Comparison of ENCODE assay signal across 15 cellular contexts in the genomic region with DNA sequence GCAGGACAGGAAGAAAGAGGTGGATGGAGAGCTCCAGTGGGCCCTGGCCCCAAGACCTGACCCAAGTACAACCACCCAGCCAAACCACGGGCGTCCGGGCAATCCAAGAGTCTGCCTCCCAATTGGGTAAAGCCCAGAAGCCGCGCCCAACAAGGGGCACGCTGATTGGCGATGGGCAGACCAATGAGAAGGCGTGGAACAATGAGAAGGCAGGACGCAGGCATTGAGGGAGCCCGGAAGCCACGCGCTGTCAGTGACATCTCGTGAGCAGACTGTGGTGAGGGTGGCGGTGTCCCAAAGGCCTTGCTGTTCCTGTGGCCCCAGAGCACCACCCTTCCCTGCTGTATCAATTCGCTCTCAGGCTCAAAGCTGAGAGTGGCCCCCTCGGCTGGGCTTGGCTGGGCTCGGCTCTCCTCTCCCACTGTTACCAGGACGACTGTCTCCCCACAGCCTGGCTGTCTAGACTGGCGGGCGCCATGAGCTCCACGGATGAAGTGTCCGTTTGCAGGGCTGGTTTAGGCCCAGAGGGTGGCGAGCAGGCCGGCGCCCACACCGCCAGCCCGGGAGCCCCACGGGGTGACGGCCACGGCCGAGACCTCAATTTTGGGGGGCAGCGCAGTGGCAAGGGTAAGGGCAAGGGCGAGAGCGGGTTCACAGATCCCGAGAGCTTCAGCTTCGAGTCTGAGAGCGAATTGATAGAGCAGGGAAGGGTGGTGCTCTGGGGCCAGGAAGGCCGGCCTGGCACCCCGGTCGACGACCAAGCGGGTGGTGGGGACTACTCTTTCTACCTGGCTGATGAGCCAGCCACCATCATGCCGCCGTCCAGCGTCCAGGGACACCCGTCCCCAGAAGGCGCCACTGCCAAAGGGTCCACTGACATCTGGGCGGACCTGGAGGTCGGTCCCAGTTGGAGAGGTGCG.
"Had no signal": no experiment of that assay in that cellular context is flagged by ENCODE, and none has a peak within 500 bp of the region (broad histone marks: within the 10 kb centered on the region; RNA-seq: fewer than 3 reads in every experiment).

A gene (plus strand): TSS at position 219 of the 920 bp plus-strand sequence.

- ATAC-seq: activated naive CD8-positive, alpha-beta T cell treated with anti-CD3 and anti-CD28 coated beads, Interleukin-2, amount 50 U/mL, for 24 hours; activated T-helper 17 cell treated with anti-CD3 and anti-CD28 coated beads, Interleukin-2, amount 50 U/mL, for 72 hours; effector memory CD8-positive, alpha-beta T cell; left colon; lower lobe of right lung had no signal

- H3K27me3 Mint-ChIP-seq: activated T-helper 17 cell treated with anti-CD3 and anti-CD28 coated beads, Interleukin-2, amount 50 U/mL, for 72 hours had no signal

- H3K27ac Mint-ChIP-seq: activated B cell treated with CpG ODN at 0.5 μM for 24 hours; activated CD4-positive, alpha-beta T cell treated with anti-CD3 and anti-CD28 coated beads, Interleukin-2, amount 10 ng/mL, durations not matched to agents 7 days and 5 days; activated naive CD4-positive, alpha-beta T cell treated with anti-CD3 and anti-CD28 coated beads for 36 hours; activated naive CD8-positive, alpha-beta T cell treated with anti-CD3 and anti-CD28 coated beads, Interleukin-2, amount 50 U/mL, for 24 hours; activated T-helper 17 cell treated with anti-CD3 and anti-CD28 coated beads, Interleukin-2, amount 50 U/mL, for 72 hours; dendritic cell treated with granulocyte-macrophage colony-stimulating factor and Interleukin-4, amounts not matched to agents 40 ng/mL and 50 ng/mL, for 4 days; effector memory CD8-positive, alpha-beta T cell; stimulated activated naive CD8-positive, alpha-beta T cell treated with anti-CD3 and anti-CD28 coated beads, Interleukin-15, Interleukin-2, amounts not matched to agents 100 ng/mL and 50 ng/mL, for 24 hours; T-helper 2 cell treated with Interferon-gamma antibody and Interleukin-4, amounts not matched to agents 5 μg/mL and 100 μg/mL, for 36 hours had no signal

- DNase-seq: activated B cell treated with CpG ODN at 0.5 μM for 24 hours; activated CD4-positive, alpha-beta T cell treated with anti-CD3 and anti-CD28 coated beads, Interleukin-2, amount 10 ng/mL, durations not matched to agents 7 days and 5 days; activated naive CD4-positive, alpha-beta T cell treated with anti-CD3 and anti-CD28 coated beads for 36 hours; activated naive CD8-positive, alpha-beta T cell treated with anti-CD3 and anti-CD28 coated beads, Interleukin-2, amount 50 U/mL, for 24 hours; aorta; effector memory CD8-positive, alpha-beta T cell; head of caudate nucleus; left colon; lower lobe of right lung; midbrain; sigmoid colon had no signal

- H3K9me3 Mint-ChIP-seq: activated B cell treated with CpG ODN at 0.5 μM for 24 hours; activated CD4-positive, alpha-beta T cell treated with anti-CD3 and anti-CD28 coated beads, Interleukin-2, amount 10 ng/mL, durations not matched to agents 7 days and 5 days; activated naive CD4-positive, alpha-beta T cell treated with anti-CD3 and anti-CD28 coated beads for 36 hours; activated naive CD8-positive, alpha-beta T cell treated with anti-CD3 and anti-CD28 coated beads, Interleukin-2, amount 50 U/mL, for 24 hours; activated T-helper 17 cell treated with anti-CD3 and anti-CD28 coated beads, Interleukin-2, amount 50 U/mL, for 72 hours; dendritic cell treated with granulocyte-macrophage colony-stimulating factor and Interleukin-4, amounts not matched to agents 40 ng/mL and 50 ng/mL, for 4 days; effector memory CD8-positive, alpha-beta T cell; stimulated activated naive CD8-positive, alpha-beta T cell treated with anti-CD3 and anti-CD28 coated beads, Interleukin-15, Interleukin-2, amounts not matched to agents 100 ng/mL and 50 ng/mL, for 24 hours; T-helper 2 cell treated with Interferon-gamma antibody and Interleukin-4, amounts not matched to agents 5 μg/mL and 100 μg/mL, for 36 hours had no signal

- H3K4me3 Mint-ChIP-seq: activated B cell treated with CpG ODN at 0.5 μM for 24 hours; activated CD4-positive, alpha-beta T cell treated with anti-CD3 and anti-CD28 coated beads, Interleukin-2, amount 10 ng/mL, durations not matched to agents 7 days and 5 days; activated naive CD4-positive, alpha-beta T cell treated with anti-CD3 and anti-CD28 coated beads for 36 hours; activated naive CD8-positive, alpha-beta T cell treated with anti-CD3 and anti-CD28 coated beads, Interleukin-2, amount 50 U/mL, for 24 hours; activated T-helper 17 cell treated with anti-CD3 and anti-CD28 coated beads, Interleukin-2, amount 50 U/mL, for 72 hours; dendritic cell treated with granulocyte-macrophage colony-stimulating factor and Interleukin-4, amounts not matched to agents 40 ng/mL and 50 ng/mL, for 4 days; effector memory CD8-positive, alpha-beta T cell; stimulated activated naive CD8-positive, alpha-beta T cell treated with anti-CD3 and anti-CD28 coated beads, Interleukin-15, Interleukin-2, amounts not matched to agents 100 ng/mL and 50 ng/mL, for 24 hours; T-helper 2 cell treated with Interferon-gamma antibody and Interleukin-4, amounts not matched to agents 5 μg/mL and 100 μg/mL, for 36 hours had no signal
